ENCODE assay signal across 1 cellular context in genomic region chr1:247296599-247297180, GRCh38.
TF ChIP-seq lines count a peak whose summit lies in the region.

No MANE protein-coding gene starts in this region.

TF ChIP-seq in H1, 55 proteins besides CTCF, POLR2A, EP300 and RAD21:
- TF ChIP-seq MAX (IDR thresholded peaks at IDR 0.05) (no peak), BACH1 (IDR thresholded peaks at IDR 0.05; ENCODE audit: low read length) (no peak), RXRA (IDR thresholded peaks at IDR 0.05; ENCODE audit: insufficient read depth, low read depth, low read length) (no peak), SP2 (IDR thresholded peaks at IDR 0.05; ENCODE audit: low read length) (no peak), CHD2 (IDR thresholded peaks at IDR 0.05; ENCODE audit: low read length) (no peak), SIRT6 (IDR thresholded peaks at IDR 0.05; ENCODE audit: low read length) (no peak), ATF3 (IDR thresholded peaks at IDR 0.05; ENCODE audit: insufficient read depth, low read depth, low read length) (no peak), RFX5 (IDR thresholded peaks at IDR 0.05; ENCODE audit: borderline replicate concordance, low read depth, low read length) (no peak), TEAD4 (IDR thresholded peaks at IDR 0.05; ENCODE audit: low read depth, low read length) (no peak), CBX8 (IDR thresholded peaks at IDR 0.05; ENCODE audit: borderline replicate concordance, low read depth, low read length) (no peak)
